Comparison of ENCODE assay signal across 10 cellular contexts in the genomic region with DNA sequence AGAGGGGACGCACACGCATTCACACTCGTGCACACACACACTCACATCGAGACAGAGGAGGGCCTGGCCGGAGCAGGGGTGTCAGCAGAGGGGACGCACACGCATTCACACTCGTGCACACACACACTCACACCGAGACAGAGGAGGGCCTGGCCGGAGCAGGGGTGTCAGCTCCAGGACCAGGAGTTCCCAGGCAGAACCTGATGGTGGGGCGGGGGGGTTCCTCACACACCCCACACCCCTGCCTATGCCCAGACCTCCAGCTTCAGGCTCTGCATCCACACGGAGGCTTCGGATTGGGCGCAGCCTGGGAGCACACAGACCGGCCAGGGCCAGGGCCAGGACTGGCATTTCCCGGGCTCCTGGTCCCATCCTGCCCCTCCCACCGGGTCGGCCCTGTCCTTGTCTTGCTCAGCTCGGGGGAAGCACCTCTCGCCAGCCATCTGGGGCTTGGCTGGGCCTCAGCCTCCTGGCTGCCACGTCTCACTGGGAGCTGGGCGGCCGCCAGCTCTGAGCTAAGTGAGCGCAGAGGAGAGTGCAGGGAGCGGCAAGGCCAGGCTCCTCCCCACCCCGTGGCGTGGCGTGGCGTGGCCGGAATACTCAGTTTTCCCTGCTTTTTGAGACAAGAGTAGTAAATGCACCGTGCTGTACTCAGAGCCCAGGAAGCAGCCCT. TPM values are rescaled to one million over a fixed set of nuclear protein-coding genes. Genes with fewer than 3 reads are reported as not detected.
DNase-seq lines count a peak whose midpoint lies in the region; ATAC-seq and TF ChIP-seq lines count a peak whose summit lies in the region.
"Had no signal": no experiment of that assay in that cellular context is flagged by ENCODE, and none has a peak within 500 bp of the region (broad histone marks: within the 10 kb centered on the region; RNA-seq: fewer than 3 reads in every experiment).

No MANE protein-coding gene starts in this region.

- intact Hi-C loops in upper lobe of right lung (cut with DNase I), result no loop called here

- no peak for TF ChIP-seq CTCF in mesothelial cell of epicardium (IDR thresholded peaks at IDR 0.05; ENCODE audit: unreplicated experiment)
- no peak for TF ChIP-seq CTCF in upper lobe of right lung (IDR thresholded peaks at IDR 0.05)
- TF ChIP-seq CTCF in endodermal cell (conservative IDR thresholded peaks at IDR 0.05), result no peak

- H3K36me3 ChIP-seq in endocrine pancreas (ENCODE audit: control insufficient read depth, insufficient read depth, low read length), result no peaks in the 10 kb centered on the region
- no peaks in the 10 kb centered on the region for H3K36me3 ChIP-seq in upper lobe of right lung
- H3K36me3 ChIP-seq in endodermal cell (ENCODE audit: control insufficient read depth, insufficient read depth, low read length), result no peaks in the 10 kb centered on the region

- H3K27me3 ChIP-seq in endocrine pancreas (ENCODE audit: control insufficient read depth, insufficient read depth, low read length), result no peaks in the 10 kb centered on the region
- H3K27me3 ChIP-seq in upper lobe of right lung, result no peaks in the 10 kb centered on the region
- H3K27me3 ChIP-seq in endodermal cell (ENCODE audit: control insufficient read depth, insufficient read depth, low read length, poor library complexity, severe bottlenecking), result no peaks in the 10 kb centered on the region

- no peaks in the 10 kb centered on the region for H3K4me1 ChIP-seq in endocrine pancreas (ENCODE audit: control insufficient read depth, insufficient read depth, low read length)
- peaks cover 14% of the 10 kb centered on the region for H3K4me1 ChIP-seq in upper lobe of right lung
- H3K4me1 ChIP-seq in endodermal cell (ENCODE audit: control insufficient read depth, insufficient read depth, low read length), result no peaks in the 10 kb centered on the region

- no peaks in the 10 kb centered on the region for H3K36me3 Mint-ChIP-seq in mesothelial cell of epicardium
- H3K36me3 Mint-ChIP-seq in endodermal cell (ENCODE audit: low read depth), result no peaks in the 10 kb centered on the region

- H3K27me3 Mint-ChIP-seq in mesothelial cell of epicardium (ENCODE audit: low read depth) (no peaks in the 10 kb centered on the region), endodermal cell (ENCODE audit: insufficient read depth) (peaks cover 1% of the 10 kb centered on the region)

- H3K4me3 ChIP-seq in endocrine pancreas (ENCODE audit: control insufficient read depth, insufficient read depth, low read length), result no peak overlapping the region
- H3K4me3 ChIP-seq in upper lobe of right lung, result no peak overlapping the region
- no peak overlapping the region for H3K4me3 ChIP-seq in endodermal cell (ENCODE audit: low read length)

- peaks cover 13% of the 10 kb centered on the region for H3K9me3 Mint-ChIP-seq in mesothelial cell of epicardium
- peaks cover 11% of the 10 kb centered on the region for H3K9me3 Mint-ChIP-seq in endodermal cell
- H3K9me3 Mint-ChIP-seq: central memory CD8-positive, alpha-beta T cell had no signal

- H3K9me3 ChIP-seq in endocrine pancreas (ENCODE audit: control insufficient read depth, low read length), result no peaks in the 10 kb centered on the region
- H3K9me3 ChIP-seq in upper lobe of right lung, result no peaks in the 10 kb centered on the region
- peaks cover 7% of the 10 kb centered on the region for H3K9me3 ChIP-seq in endodermal cell (ENCODE audit: control insufficient read depth, low read length)

- H3K4me3 Mint-ChIP-seq in mesothelial cell of epicardium, result no peak overlapping the region
- H3K4me3 Mint-ChIP-seq in endodermal cell, result no peak overlapping the region
- H3K4me3 Mint-ChIP-seq: central memory CD8-positive, alpha-beta T cell had no signal

- peaks cover 10% of the 10 kb centered on the region for H3K4me1 Mint-ChIP-seq in mesothelial cell of epicardium
- H3K4me1 Mint-ChIP-seq in endodermal cell, result no peaks in the 10 kb centered on the region
- H3K4me1 Mint-ChIP-seq: central memory CD8-positive, alpha-beta T cell had no signal

- DNase-seq in NCI-H524 (lab: John Stamatoyannopoulos, UW) (peak; percentile 40 to 74), NCI-H524 treated with DMSO at 0.1 percent for 48 hours (lab: John Stamatoyannopoulos, UW) (no peak), mesothelial cell of epicardium (ENCODE audit: low spot score in 2 of 2, unreplicated experiment in 2 of 2) (peak in 1 of 2 experiments; percentile 52), upper lobe of right lung (peak; percentile 74), endodermal cell (no peak)
- DNase-seq in stimulated activated CD4-positive, alpha-beta T cell treated with anti-CD3 and anti-CD28 coated beads, Interleukin-12 subunit alpha, Interleukin-12 subunit beta, amount 100 ng/mL, for 4 hours, result no peak

- H3K27ac Mint-ChIP-seq in mesothelial cell of epicardium (peak overlapping the region; percentile 88), endodermal cell (no peak overlapping the region)

- WGBS in endodermal cell (ENCODE audit: insufficient coverage in 1 of 2, insufficient read length in 1 of 2), 2 experiments, result 94% methylated on average over 19 to 30 of the region's 31 CpGs

- H3K9ac ChIP-seq in endocrine pancreas (ENCODE audit: control insufficient read depth, insufficient read depth, low read length) (peak overlapping the region; percentile 47), endodermal cell (ENCODE audit: extremely low read depth, low read length, poor library complexity, severe bottlenecking) (no peak overlapping the region)

- H3K27ac ChIP-seq in upper lobe of right lung (peak overlapping the region; percentile 63), endodermal cell (ENCODE audit: low read depth, low read length) (no peak overlapping the region)
- H3K27ac ChIP-seq: 22Rv1 had no signal

- ATAC-seq in upper lobe of right lung (peak; percentile 63), HG03175 (IDR thresholded peaks at IDR 0.05; ENCODE audit: unreplicated experiment) (no peak)

RNA-seq across cellular contexts. Expression of a gene that starts 31.3 kb away (rescaled TPM):
- total RNA-seq in mesothelial cell of epicardium, result 8.2 to 10.5 TPM (median 9.5 TPM) in 3 replicates
- total RNA-seq in upper lobe of right lung, result 16.4 TPM
- total RNA-seq in endodermal cell, result 1 to 10 TPM; 1.2 to 2.6 TPM
- polyA plus RNA-seq in endodermal cell (2013, experiment 1 of 2), result 15.5 TPM
- polyA plus RNA-seq in endodermal cell (2013, experiment 2 of 2), result 13.7 TPM

Comparison
In these comparisons a context has a peak if more than half of its experiments do, and no peak if none do; other contexts are left out.
1. DNase-seq: peak in NCI-H524 (2 of 2) and upper lobe of right lung (single experiment); none in NCI-H524 treated with DMSO at 0.1 percent for 48 hours (single experiment), stimulated activated CD4-positive, alpha-beta T cell treated with anti-CD3 and anti-CD28 coated beads, Interleukin-12 subunit alpha, Interleukin-12 subunit beta, amount 100 ng/mL, for 4 hours (single experiment) and endodermal cell (single experiment).